In genomic region chr15:99343208-99343607, GRCh38 we compare ENCODE assay signal across 6 cellular contexts.
"Had no signal": no experiment of that assay in that cellular context is flagged by ENCODE, and none has a peak within 500 bp of the region (broad histone marks: within the 10 kb centered on the region; RNA-seq: fewer than 3 reads in every experiment).

No MANE protein-coding gene starts in this region.

- FAIRE-seq: keratinocyte had no signal

- DNase-seq: gastrocnemius medialis, left lung, lower lobe of right lung, tibial artery, upper lobe of right lung had no signal
